In genomic region chr11:121023848-121024751, GRCh38 we compare ENCODE assay signal across 1 cellular context.
TF ChIP-seq lines count a peak whose summit lies in the region.

Gene TBCEL (plus strand): TSS chr11:121024102. CDS start chr11:121045691, 21,589 bp downstream.

TF ChIP-seq in HepG2, 621 proteins besides CTCF, POLR2A, EP300 and RAD21 (continued from another document and continues in another):
- no peak for TF ChIP-seq DMTF1 (CRISPR knock-in tag; IDR thresholded peaks at IDR 0.05)
- peak; percentile 98 for TF ChIP-seq GMEB1 (CRISPR knock-in tag; IDR thresholded peaks at IDR 0.05; ENCODE audit: borderline replicate concordance)
- no peak for TF ChIP-seq PREB (CRISPR knock-in tag; IDR thresholded peaks at IDR 0.05)
- TF ChIP-seq SMAD1 (CRISPR knock-in tag; IDR thresholded peaks at IDR 0.05; ENCODE audit: borderline replicate concordance, low read depth): no peak
- peak; percentile 99 for TF ChIP-seq NR2C2 (CRISPR knock-in tag; IDR thresholded peaks at IDR 0.05; ENCODE audit: borderline replicate concordance)
- TF ChIP-seq ZNF562 (CRISPR knock-in tag; IDR thresholded peaks at IDR 0.05; ENCODE audit: borderline replicate concordance): no peak
- no peak for TF ChIP-seq ZNF280B (CRISPR knock-in tag; IDR thresholded peaks at IDR 0.05; ENCODE audit: borderline replicate concordance)
- TF ChIP-seq POLR2G (IDR thresholded peaks at IDR 0.05; ENCODE audit: low read depth, low read length): peak; percentile 76
- no peak for TF ChIP-seq CEBPZ (IDR thresholded peaks at IDR 0.05; ENCODE audit: low read length)
- no peak for TF ChIP-seq SNAPC5 (CRISPR knock-in tag; IDR thresholded peaks at IDR 0.05; ENCODE audit: borderline replicate concordance)
- peak; percentile 68 for TF ChIP-seq RBM22 (optimal IDR thresholded peaks at IDR 0.05; ENCODE audit: low read length)
- no peak for TF ChIP-seq ELK4 (CRISPR knock-in tag; IDR thresholded peaks at IDR 0.05; ENCODE audit: borderline replicate concordance)
- peak; percentile 67 for TF ChIP-seq KMT2A (CRISPR knock-in tag; IDR thresholded peaks at IDR 0.05)
- TF ChIP-seq ZHX2 (IDR thresholded peaks at IDR 0.05; ENCODE audit: low read depth): no peak
- no peak for TF ChIP-seq ZHX2 (CRISPR knock-in tag; IDR thresholded peaks at IDR 0.05; ENCODE audit: borderline replicate concordance)
- peak; percentile 57 for TF ChIP-seq RBM39 (IDR thresholded peaks at IDR 0.05; ENCODE audit: low read depth, low read length, poor library complexity, severe bottlenecking)
- TF ChIP-seq GRHL1 (CRISPR knock-in tag; conservative IDR thresholded peaks at IDR 0.05): no peak
- TF ChIP-seq NBN (conservative IDR thresholded peaks at IDR 0.05): no peak
- peak; percentile 76 for TF ChIP-seq PHF8 (CRISPR knock-in tag; IDR thresholded peaks at IDR 0.05)
- TF ChIP-seq FOXJ3 (CRISPR knock-in tag; IDR thresholded peaks at IDR 0.05; ENCODE audit: borderline replicate concordance): peak; percentile 38; the same call in 1 of the 2 replicates
- no peak for TF ChIP-seq HHEX (CRISPR knock-in tag; IDR thresholded peaks at IDR 0.05)
- peak; percentile 71 for TF ChIP-seq MXD3 (CRISPR knock-in tag; IDR thresholded peaks at IDR 0.05)
- TF ChIP-seq ZNF503 (CRISPR knock-in tag; IDR thresholded peaks at IDR 0.05): peak; percentile 43; the same call in 1 of the 2 replicates
- TF ChIP-seq AKAP8 (CRISPR knock-in tag; IDR thresholded peaks at IDR 0.05): no peak
- peak; percentile 99 for TF ChIP-seq ARNTL (CRISPR knock-in tag; IDR thresholded peaks at IDR 0.05)
- no peak for TF ChIP-seq ATRX (CRISPR knock-in tag; IDR thresholded peaks at IDR 0.05; ENCODE audit: borderline replicate concordance)
